11 cellular contexts compared by ENCODE assay signal in genomic region chr3:29440321-29441019, GRCh38.
DNase-seq lines count a peak whose midpoint lies in the region; ATAC-seq, FAIRE-seq and TF ChIP-seq lines count a peak whose summit lies in the region.
"Had no signal": no experiment of that assay in that cellular context is flagged by ENCODE, and none has a peak within 500 bp of the region (broad histone marks: within the 10 kb centered on the region; RNA-seq: fewer than 3 reads in every experiment).

No MANE protein-coding gene starts in this region.

- H2BK15ac ChIP-seq in IMR-90 (ENCODE audit: low read depth, low read length), result no peak overlapping the region

- H3K4me3 ChIP-seq in A673 (ENCODE audit: low read depth, low read length, poor library complexity, severe bottlenecking) (peak overlapping the region; percentile 39), IMR-90 (ENCODE audit: insufficient read depth, low read depth, low read length) (peak overlapping the region; percentile 11; the same call in 1 of the 2 replicates), bronchial epithelial cell (ENCODE audit: low read depth, low read length) (peak overlapping the region; percentile 27)

- no peak overlapping the region for H3K56ac ChIP-seq in IMR-90 (ENCODE audit: extremely low read depth, insufficient read depth, low read length)

- CTCF ChIA-PET in A673 (lab: Charles Lee) (interaction anchor here (0.5 kb wide), 1 partner anchor 323 kb away, joined by 3 read pairs; no protein-coding TSS in a partner anchor), IMR-90 (lab: Yijun Ruan, JAX) (no interaction called here)

- H3K9ac ChIP-seq in IMR-90 (ENCODE audit: low read depth, low read length), result no peak overlapping the region

- 20% methylated on average over 2 of the region's 11 CpGs; no CpG with 5 or more reads in 1 of the 2 experiments for WGBS in IMR-90 (ENCODE audit: extremely low coverage in 2 of 2, insufficient read length in 1 of 2), 2 experiments

- H3K9me1 ChIP-seq in IMR-90 (ENCODE audit: insufficient read depth, low read length), result no peaks in the 10 kb centered on the region

- no peak overlapping the region; the same call in 1 of the 2 replicates for H2BK120ac ChIP-seq in IMR-90 (ENCODE audit: low read depth, low read length)

- no peak for TF ChIP-seq RAD21 in IMR-90 (IDR thresholded peaks at IDR 0.05; ENCODE audit: low read length)

- H3K18ac ChIP-seq in IMR-90 (ENCODE audit: low read depth, low read length), result 0 out of 2 replicates have a peak overlapping the region, but pooled peaks have one; percentile 2

- H2BK20ac ChIP-seq in IMR-90 (ENCODE audit: low read depth, low read length), result no peak overlapping the region

- peaks cover 12 to 18% of the 10 kb centered on the region in 2 experiments for H3K79me1 ChIP-seq in IMR-90 (ENCODE audit: low read depth in 1 of 2, low read length in 2 of 2)

- no peak overlapping the region for H2AK9ac ChIP-seq in IMR-90 (replicated peaks; ENCODE audit: low read depth, low read length, poor library complexity)

- H3K27me3 ChIP-seq in A673 (replicated peaks; ENCODE audit: insufficient read depth, low read depth, low read length, poor library complexity) (no peaks in the 10 kb centered on the region), IMR-90 (ENCODE audit: control insufficient read depth, insufficient read depth, low read length) (no peaks in the 10 kb centered on the region), bronchial epithelial cell (ENCODE audit: control insufficient read depth, insufficient read depth, low read length) (no peaks in the 10 kb centered on the region)

- ATAC-seq in IMR-90 (ENCODE audit: low read depth) (no peak), HG03457 (IDR thresholded peaks at IDR 0.05; ENCODE audit: unreplicated experiment) (no peak)

- intact Hi-C loops in A673 (cut with micrococcal nuclease; ENCODE audit: unreplicated experiment) (loop anchor here (5.0 kb wide), 2 partner anchors 158 to 322 kb away; partner anchors contain the start of gene RBMS3), IMR-90 (cut with micrococcal nuclease) (no loop called here)

- dilution Hi-C loops in IMR-90 (cut with HindIII; ENCODE audit: low sequenced_read_pairs, unreplicated experiment), result no loop called here

- no peak for FAIRE-seq in bronchial epithelial cell (lab: Jason Lieb, UNC)
- FAIRE-seq: H54 had no signal

- H3K14ac ChIP-seq in IMR-90 (replicated peaks; ENCODE audit: low read depth, low read length), result no peak overlapping the region

- TF ChIP-seq POLR2A in IMR-90 (IDR thresholded peaks at IDR 0.05; ENCODE audit: low read depth, low read length), result no peak

- no peak overlapping the region for H4K5ac ChIP-seq in IMR-90 (ENCODE audit: low read depth, low read length)

- POLR2A ChIA-PET in A673 (lab: Charles Lee; ENCODE audit: low non-redundant PET) (interaction anchor here (0.6 kb wide), 1 partner anchor 20 kb away, joined by 3 read pairs; no protein-coding TSS in a partner anchor), IMR-90 (lab: Charles Lee; ENCODE audit: unreplicated experiment) (no interaction called here)

- DNase-seq in A673 (ENCODE audit: low spot score) (peak; percentile 87), IMR-90 (no peak), bronchial epithelial cell (ENCODE audit: low read depth) (peak; percentile 36), medulla oblongata (ENCODE audit: extremely low spot score) (peak; percentile 24), amniotic stem cell (lab: John Stamatoyannopoulos, UW) (no peak), AML-193 (lab: John Stamatoyannopoulos, UW) (no peak)
- DNase-seq in effector CD4-positive, alpha-beta T cell, result no peak
- DNase-seq: DND-41, NCI-H446 had no signal

- no peak overlapping the region for H3K4ac ChIP-seq in IMR-90 (ENCODE audit: low read depth, low read length)

- peak overlapping the region; percentile 6 for H2AFZ ChIP-seq in IMR-90 (replicated peaks; ENCODE audit: low read length, poor library complexity)

- H3K9me3 ChIP-seq in A673 (ENCODE audit: low read depth, low read length, poor library complexity, severe bottlenecking), result no peaks in the 10 kb centered on the region
- H3K9me3 ChIP-seq in IMR-90 (ENCODE audit: control insufficient read depth, insufficient read depth, low read length), result no peaks in the 10 kb centered on the region

- H3K23ac ChIP-seq in IMR-90 (ENCODE audit: low read depth, low read length), result no peak overlapping the region

- H3K4me2 ChIP-seq in IMR-90 (ENCODE audit: low read depth, low read length), result peak overlapping the region; percentile 44

- TF ChIP-seq CTCF in A673 (conservative IDR thresholded peaks at IDR 0.05; ENCODE audit: low read depth, low read length) (no peak), IMR-90 (conservative IDR thresholded peaks at IDR 0.05; ENCODE audit: low read depth, low read length) (no peak), bronchial epithelial cell (IDR thresholded peaks at IDR 0.05; ENCODE audit: insufficient read depth, low read length, severe bottlenecking) (no peak)

- in situ Hi-C loops in IMR-90 (cut with MboI; ENCODE audit: low sequenced_read_pairs), result no loop called here

- no TSS peak for BruUV-seq in A673 (replicated peaks; lab: Mats Ljungman, UMichigan)
- no TSS peak for BruUV-seq in IMR-90 (replicated peaks; lab: Mats Ljungman, UMichigan)

- H4K91ac ChIP-seq in IMR-90 (ENCODE audit: insufficient read depth, low read depth, low read length), result no peak overlapping the region

- H3K4me1 ChIP-seq in A673 (ENCODE audit: insufficient read depth, low read length, poor library complexity, severe bottlenecking) (peaks cover 21% of the 10 kb centered on the region), IMR-90 (ENCODE audit: control insufficient read depth, insufficient read depth, low read length) (peaks cover 4% of the 10 kb centered on the region)

- H3K36me3 ChIP-seq in A673 (ENCODE audit: insufficient read depth, low read length, poor library complexity, severe bottlenecking) (no peaks in the 10 kb centered on the region), IMR-90 (ENCODE audit: control insufficient read depth, insufficient read depth, low read length) (peaks cover 7% of the 10 kb centered on the region; the same call in 1 of the 2 replicates), bronchial epithelial cell (ENCODE audit: control insufficient read depth, insufficient read depth, low read length) (no peaks in the 10 kb centered on the region)

- H2AK5ac ChIP-seq in IMR-90 (ENCODE audit: low read depth, low read length), result 0 out of 2 replicates have a peak overlapping the region, but pooled peaks have one; percentile 9

- H4K20me1 ChIP-seq in IMR-90 (ENCODE audit: insufficient read depth, low read length), result no peaks in the 10 kb centered on the region

- H2BK5ac ChIP-seq in IMR-90 (ENCODE audit: low read depth, low read length, poor library complexity, severe bottlenecking), result no peak overlapping the region

- H3K27ac ChIP-seq in A673 (ENCODE audit: low read depth, low read length, poor library complexity, severe bottlenecking) (peak overlapping the region; percentile 60), IMR-90 (ENCODE audit: insufficient read depth, low read length) (no peak overlapping the region)

- H4K8ac ChIP-seq in IMR-90 (ENCODE audit: low read depth in 2 of 2, low read length in 2 of 2), result no peak overlapping the region

TF ChIP-seq in IMR-90, 13 proteins besides CTCF, POLR2A, EP300 and RAD21:
- TF ChIP-seq MAFK (IDR thresholded peaks at IDR 0.05; ENCODE audit: low read depth, low read length) (no peak), MAZ (IDR thresholded peaks at IDR 0.05; ENCODE audit: borderline replicate concordance, low read depth, low read length) (no peak), FOS (IDR thresholded peaks at IDR 0.05; ENCODE audit: low read depth, low read length) (no peak)
- TF ChIP-seq, protein P1, sequence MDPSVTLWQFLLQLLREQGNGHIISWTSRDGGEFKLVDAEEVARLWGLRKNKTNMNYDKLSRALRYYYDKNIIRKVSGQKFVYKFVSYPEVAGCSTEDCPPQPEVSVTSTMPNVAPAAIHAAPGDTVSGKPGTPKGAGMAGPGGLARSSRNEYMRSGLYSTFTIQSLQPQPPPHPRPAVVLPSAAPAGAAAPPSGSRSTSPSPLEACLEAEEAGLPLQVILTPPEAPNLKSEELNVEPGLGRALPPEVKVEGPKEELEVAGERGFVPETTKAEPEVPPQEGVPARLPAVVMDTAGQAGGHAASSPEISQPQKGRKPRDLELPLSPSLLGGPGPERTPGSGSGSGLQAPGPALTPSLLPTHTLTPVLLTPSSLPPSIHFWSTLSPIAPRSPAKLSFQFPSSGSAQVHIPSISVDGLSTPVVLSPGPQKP (IDR thresholded peaks at IDR 0.05; ENCODE audit: borderline replicate concordance, low read depth, low read length), result no peak

Comparison
In these comparisons a context has a peak if more than half of its experiments do, and no peak if none do; other contexts are left out.
1. DNase-seq: peak in A673 (single experiment), bronchial epithelial cell (single experiment) and medulla oblongata (single experiment); none in IMR-90 (single experiment), amniotic stem cell (single experiment), AML-193 (0 of 2) and effector CD4-positive, alpha-beta T cell (single experiment).
2. Peak in every context shown above with its lines, with median percentiles within 50 percentile points of each other: H3K4me3 ChIP-seq.